Comparison of ENCODE assay signal across 21 cellular contexts in genomic region chr11:104691129-104691528, GRCh38.
DNase-seq lines count a peak whose midpoint lies in the region; ATAC-seq, FAIRE-seq and TF ChIP-seq lines count a peak whose summit lies in the region.
"Had no signal": no experiment of that assay in that cellular context is flagged by ENCODE, and none has a peak within 500 bp of the region (broad histone marks: within the 10 kb centered on the region; RNA-seq: fewer than 3 reads in every experiment).

No MANE protein-coding gene starts in this region.

- RAD21 ChIA-PET in GM12878 (lab: Charles Lee; ENCODE audit: unreplicated experiment): no interaction called here

- H3K9ac ChIP-seq in GM12878 (ENCODE audit: control insufficient read depth, insufficient read depth, low read length): no peak overlapping the region

- 22% methylated on average over 2 of the region's 2 CpGs for WGBS in GM12878 (ENCODE audit: insufficient coverage, insufficient replicate concordance, low lambda C conversion rate, missing lambda C conversion rate)

- SMC1A ChIA-PET in GM12878 (lab: Charles Lee; ENCODE audit: uncharacterized antibody, unreplicated experiment): no interaction called here

- no peak for TF ChIP-seq EP300 in GM12878 (IDR thresholded peaks at IDR 0.05; ENCODE audit: borderline replicate concordance in 1 of 2, control insufficient read depth in 1 of 2, low read depth in 2 of 2, low read length in 2 of 2)

- H3K36me3 ChIP-seq in GM12878 (ENCODE audit: control insufficient read depth in 2 of 2, insufficient read depth in 2 of 2, low read length in 1 of 2): no peaks in the 10 kb centered on the region
- H3K36me3 ChIP-seq: HAP-1 had no signal

- ATAC-seq in GM12878: no peak
- ATAC-seq in HG03457 (IDR thresholded peaks at IDR 0.05; ENCODE audit: unreplicated experiment): no peak
- ATAC-seq in HG02884 (IDR thresholded peaks at IDR 0.05; ENCODE audit: unreplicated experiment): no peak
- ATAC-seq: A549 had no signal

- no TSS peak for BruUV-seq in GM12878 (replicated peaks; lab: Mats Ljungman, UMichigan)

- in situ Hi-C loops in GM12878 (cut with MboI): no loop called here

- TF ChIP-seq CTCF in GM12878 (IDR thresholded peaks at IDR 0.05 in 2 of 3, conservative IDR thresholded peaks at IDR 0.05 in 1 of 3; ENCODE audit: control insufficient read depth in 2 of 3, extremely low read depth in 1 of 3, insufficient read depth in 1 of 3, low read depth in 3 of 3, low read length in 3 of 3): no peak

- H4K20me1 ChIP-seq in GM12878 (ENCODE audit: control insufficient read depth, insufficient read depth): no peaks in the 10 kb centered on the region

- H3K27me3 ChIP-seq in GM12878 (replicated peaks in 1 of 2; ENCODE audit: control insufficient read depth in 2 of 2, insufficient read depth in 2 of 2, low read length in 1 of 2): no peaks in the 10 kb centered on the region

- no peaks in the 10 kb centered on the region for H3K9me3 ChIP-seq in GM12878 (replicated peaks; ENCODE audit: control insufficient read depth, insufficient read depth, low read length)
- H3K9me3 ChIP-seq: A549, Caco-2, HAP-1 had no signal

- no peak overlapping the region for H3K27ac ChIP-seq in GM12878 (ENCODE audit: control insufficient read depth, insufficient read depth)
- H3K27ac ChIP-seq: 22Rv1, A549, C4-2B, HL-60 had no signal

- peak overlapping the region; percentile 6 for H3K27ac Mint-ChIP-seq in activated CD4-positive, alpha-beta T cell treated with anti-CD3 and anti-CD28 coated beads, Interleukin-2, amount 10 ng/mL, durations not matched to agents 7 days and 5 days
- H3K27ac Mint-ChIP-seq: CD4-positive, alpha-beta T cell had no signal

- CTCF ChIA-PET in activated CD4-positive, alpha-beta T cell treated with anti-CD3 and anti-CD28 coated beads, Interleukin-2, amount 10 ng/mL, durations not matched to agents 7 days and 5 days (lab: Charles Lee): no interaction called here
- CTCF ChIA-PET in GM12878 (lab: Yijun Ruan, JAX): no interaction called here

- H3K4me2 ChIP-seq in GM12878 (ENCODE audit: control insufficient read depth, insufficient read depth): no peak overlapping the region
- H3K4me2 ChIP-seq: A549 had no signal

- no peak overlapping the region for H3K4me3 Mint-ChIP-seq in activated CD4-positive, alpha-beta T cell treated with anti-CD3 and anti-CD28 coated beads, Interleukin-2, amount 10 ng/mL, durations not matched to agents 7 days and 5 days
- H3K4me3 Mint-ChIP-seq: CD4-positive, alpha-beta T cell had no signal

- no peaks in the 10 kb centered on the region for H3K79me2 ChIP-seq in GM12878 (ENCODE audit: control insufficient read depth, insufficient read depth, low read length)

- peaks cover 9% of the 10 kb centered on the region for H3K4me1 Mint-ChIP-seq in activated CD4-positive, alpha-beta T cell treated with anti-CD3 and anti-CD28 coated beads, Interleukin-2, amount 10 ng/mL, durations not matched to agents 7 days and 5 days

- H3K36me3 Mint-ChIP-seq in activated CD4-positive, alpha-beta T cell treated with anti-CD3 and anti-CD28 coated beads, Interleukin-2, amount 10 ng/mL, durations not matched to agents 7 days and 5 days (ENCODE audit: low read depth): peaks cover 13% of the 10 kb centered on the region

- TF ChIP-seq RAD21 in GM12878 (IDR thresholded peaks at IDR 0.05; ENCODE audit: insufficient read depth, low read depth, low read length): no peak

- H2AFZ ChIP-seq in GM12878 (ENCODE audit: control insufficient read depth, low read depth, low read length): no peak overlapping the region

- POLR2A ChIA-PET in activated CD4-positive, alpha-beta T cell treated with anti-CD3 and anti-CD28 coated beads, Interleukin-2, amount 10 ng/mL, durations not matched to agents 7 days and 5 days (lab: Charles Lee): no interaction called here
- POLR2A ChIA-PET in GM12878 (lab: Charles Lee): no interaction called here

- no peaks in the 10 kb centered on the region for H3K4me1 ChIP-seq in GM12878 (ENCODE audit: control insufficient read depth, insufficient read depth, low read length)
- H3K4me1 ChIP-seq: A549, HAP-1 had no signal

- DNase-seq in activated CD4-positive, alpha-beta T cell treated with anti-CD3 and anti-CD28 coated beads, Interleukin-2, amount 10 ng/mL, durations not matched to agents 7 days and 5 days: no peak
- DNase-seq in activated CD4-positive, alpha-beta T cell treated with anti-CD3 and anti-CD28 coated beads, Interleukin-2, amount 50 U/mL, for 48 hours: no peak
- peak; percentile 45 for DNase-seq in NAMALWA (ENCODE audit: low spot score)
- DNase-seq in GM12878 (ENCODE audit: low read depth, low spot score): no peak
- DNase-seq in NCI-H82 treated with DMSO at 0.1 percent for 48 hours (lab: John Stamatoyannopoulos, UW; ENCODE audit: unreplicated experiment): no peak
- DNase-seq: AML-193; Caco-2; CD4-positive, alpha-beta T cell; DMS79; GF-D8; IMR-90; KBM-7 had no signal

- intact Hi-C loops in GM12878 (cut with micrococcal nuclease; ENCODE audit: unreplicated experiment): no loop called here

- peaks cover 15% of the 10 kb centered on the region for H3K9me3 Mint-ChIP-seq in activated CD4-positive, alpha-beta T cell treated with anti-CD3 and anti-CD28 coated beads, Interleukin-2, amount 10 ng/mL, durations not matched to agents 7 days and 5 days
- H3K9me3 Mint-ChIP-seq: CD4-positive, alpha-beta T cell had no signal

- H3K27me3 Mint-ChIP-seq in activated CD4-positive, alpha-beta T cell treated with anti-CD3 and anti-CD28 coated beads, Interleukin-2, amount 10 ng/mL, durations not matched to agents 7 days and 5 days: no peaks in the 10 kb centered on the region
- H3K27me3 Mint-ChIP-seq: CD4-positive, alpha-beta T cell had no signal

- FAIRE-seq in GM12878 (lab: Jason Lieb, UNC): no peak
- FAIRE-seq: A549, D721Med, GM19239 had no signal

- no peak overlapping the region for H3K4me3 ChIP-seq in GM12878
- H3K4me3 ChIP-seq: A549, HAP-1 had no signal

- TF ChIP-seq POLR2A in GM12878 (IDR thresholded peaks at IDR 0.05; ENCODE audit: low read depth, low read length): no peak

TF ChIP-seq in GM12878, 131 proteins besides CTCF, POLR2A, EP300 and RAD21 (continues in another document):
- no peak for TF ChIP-seq JUND (IDR thresholded peaks at IDR 0.05; ENCODE audit: low read depth, low read length)
- no peak for TF ChIP-seq FOS (IDR thresholded peaks at IDR 0.05; ENCODE audit: borderline replicate concordance, extremely low read depth, insufficient read length)
- no peak for TF ChIP-seq RELA (IDR thresholded peaks at IDR 0.05; ENCODE audit: borderline replicate concordance, partially characterized antibody)
- TF ChIP-seq IRF5 (IDR thresholded peaks at IDR 0.05; ENCODE audit: borderline replicate concordance): no peak
- no peak for TF ChIP-seq ZNF217 (IDR thresholded peaks at IDR 0.05)
- no peak for TF ChIP-seq CUX1 (IDR thresholded peaks at IDR 0.05; ENCODE audit: insufficient replicate concordance, low read depth, low read length)
- no peak for TF ChIP-seq CREB1 (IDR thresholded peaks at IDR 0.05; ENCODE audit: low read depth)
- TF ChIP-seq RAD51 (IDR thresholded peaks at IDR 0.05): no peak
